Comparison of ENCODE assay signal across 31 cellular contexts in the genomic region with DNA sequence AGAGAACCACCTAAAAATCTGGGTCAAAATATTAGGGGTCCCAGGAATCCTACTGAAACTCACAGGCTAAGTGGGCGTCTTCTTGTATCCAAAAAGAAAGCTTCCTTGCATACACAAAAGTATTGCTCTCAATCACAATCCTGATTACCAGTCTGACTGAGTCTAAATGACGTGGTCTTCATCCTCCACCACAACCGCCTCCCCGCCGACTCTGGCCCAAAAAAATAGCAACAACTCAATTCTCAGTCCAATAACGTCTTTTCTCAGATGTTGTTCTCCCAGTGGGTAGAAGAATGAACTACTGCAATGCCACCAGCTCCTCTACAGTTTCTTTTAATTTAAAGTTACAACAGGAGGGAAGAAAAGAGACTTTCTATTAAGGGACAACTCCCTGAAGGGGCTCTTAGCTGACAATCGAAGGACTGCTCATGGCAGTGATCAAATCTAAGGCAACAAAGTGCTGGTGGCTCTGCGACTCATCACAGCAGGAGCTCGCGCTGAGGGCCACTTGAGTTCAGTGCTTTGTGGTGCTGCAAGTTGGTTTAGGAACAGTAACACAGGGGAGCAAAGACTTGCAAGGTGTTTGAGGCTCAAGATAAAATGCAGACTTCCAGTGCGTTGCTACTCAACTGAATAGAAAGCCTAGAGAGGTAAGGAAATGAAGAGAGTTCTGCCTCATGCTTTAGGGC.
DNase-seq lines count a peak whose midpoint lies in the region; FAIRE-seq and TF ChIP-seq lines count a peak whose summit lies in the region.
"Had no signal": no experiment of that assay in that cellular context is flagged by ENCODE, and none has a peak within 500 bp of the region (broad histone marks: within the 10 kb centered on the region; RNA-seq: fewer than 3 reads in every experiment).

No MANE protein-coding gene starts in this region.

- TF ChIP-seq CTCF in mesothelial cell of epicardium (IDR thresholded peaks at IDR 0.05; ENCODE audit: unreplicated experiment): no peak

- no peak for FAIRE-seq in RCC 7860 (lab: Jason Lieb, UNC)
- FAIRE-seq: A204.1, HepG2, urothelium cell line had no signal

- H3K36me3 Mint-ChIP-seq in mesothelial cell of epicardium: no peaks in the 10 kb centered on the region
- H3K36me3 Mint-ChIP-seq: activated CD8-positive, alpha-beta memory T cell treated with anti-CD3 and anti-CD28 coated beads, Interleukin-2, amount 10 ng/mL, durations not matched to agents 7 days and 5 days; stimulated activated effector memory CD8-positive, alpha-beta T cell treated with anti-CD3 and anti-CD28 coated beads, Interleukin-12 subunit alpha, Interleukin-12 subunit beta, amount 100 ng/mL, for 72 hours; WTC11 had no signal

- no peak overlapping the region for H3K27ac Mint-ChIP-seq in mesothelial cell of epicardium
- H3K27ac Mint-ChIP-seq: activated CD8-positive, alpha-beta memory T cell treated with anti-CD3 and anti-CD28 coated beads, Interleukin-2, amount 10 ng/mL, durations not matched to agents 7 days and 5 days; B cell; stimulated activated effector memory CD8-positive, alpha-beta T cell treated with anti-CD3 and anti-CD28 coated beads, Interleukin-12 subunit alpha, Interleukin-12 subunit beta, amount 100 ng/mL, for 72 hours; WTC11 had no signal

- no peaks in the 10 kb centered on the region for H3K9me3 Mint-ChIP-seq in mesothelial cell of epicardium
- H3K9me3 Mint-ChIP-seq: stimulated activated effector memory CD8-positive, alpha-beta T cell treated with anti-CD3 and anti-CD28 coated beads, Interleukin-12 subunit alpha, Interleukin-12 subunit beta, amount 100 ng/mL, for 72 hours; WTC11 had no signal

- peaks cover 25% of the 10 kb centered on the region for H3K4me1 Mint-ChIP-seq in mesothelial cell of epicardium
- H3K4me1 Mint-ChIP-seq: activated CD8-positive, alpha-beta memory T cell treated with anti-CD3 and anti-CD28 coated beads, Interleukin-2, amount 10 ng/mL, durations not matched to agents 7 days and 5 days; stimulated activated effector memory CD8-positive, alpha-beta T cell treated with anti-CD3 and anti-CD28 coated beads, Interleukin-12 subunit alpha, Interleukin-12 subunit beta, amount 100 ng/mL, for 72 hours had no signal

- DNase-seq in NCI-H345 (lab: John Stamatoyannopoulos, UW): peak; percentile 35
- no peak for DNase-seq in NCI-H345 treated with DMSO at 0.1 percent for 48 hours (lab: John Stamatoyannopoulos, UW; ENCODE audit: unreplicated experiment)
- DNase-seq in NCI-H510A (lab: John Stamatoyannopoulos, UW): peak; percentile 62
- peak; percentile 24 for DNase-seq in iPS-NIHi7 (ENCODE audit: extremely low spot score)
- no peak for DNase-seq in RCC 7860 (ENCODE audit: low spot score)
- no peak for DNase-seq in epidermal melanocyte (ENCODE audit: insufficient read length, low spot score)
- DNase-seq in mesothelial cell of epicardium (ENCODE audit: low spot score in 2 of 2, unreplicated experiment in 2 of 2): no peak
- DNase-seq in NCI-H1694 (lab: John Stamatoyannopoulos, UW): no peak
- DNase-seq: activated CD4-positive, alpha-beta T cell treated with anti-CD3 and anti-CD28 coated beads, Interleukin-2, amount 50 U/mL, for 1 hour; activated CD8-positive, alpha-beta memory T cell treated with anti-CD3 and anti-CD28 coated beads, Interleukin-2, amount 10 ng/mL, durations not matched to agents 7 days and 5 days; activated T-cell treated with anti-CD3 and anti-CD28 coated beads, Interleukin-2, amount 50 U/mL, for 48 hours; cerebellar nuclear complex; effector CD8-positive, alpha-beta T cell; erythroblast; GDM1; GOT3; heart left ventricle; Karpas-422; kidney glomerular epithelial cell; mammary epithelial cell; NCI-H1048; NCI-H774; right lobe of liver; stimulated activated CD4-positive, alpha-beta T cell treated with anti-CD3 and anti-CD28 coated beads, Interleukin-12 subunit alpha, Interleukin-12 subunit beta, amount 100 ng/mL, for 4 hours; stimulated activated CD4-positive, alpha-beta T cell treated with anti-CD3 and anti-CD28 coated beads, Interleukin-4, amount 100 ng/mL, for 1 hour had no signal

- H3K27me3 Mint-ChIP-seq in mesothelial cell of epicardium (ENCODE audit: low read depth): peaks cover 2% of the 10 kb centered on the region
- H3K27me3 Mint-ChIP-seq: B cell had no signal

- no peak overlapping the region for H3K4me3 Mint-ChIP-seq in mesothelial cell of epicardium
- H3K4me3 Mint-ChIP-seq: activated CD8-positive, alpha-beta memory T cell treated with anti-CD3 and anti-CD28 coated beads, Interleukin-2, amount 10 ng/mL, durations not matched to agents 7 days and 5 days; B cell; stimulated activated effector memory CD8-positive, alpha-beta T cell treated with anti-CD3 and anti-CD28 coated beads, Interleukin-12 subunit alpha, Interleukin-12 subunit beta, amount 100 ng/mL, for 72 hours; WTC11 had no signal

Comparison
In these comparisons a context has a peak if more than half of its experiments do, and no peak if none do; other contexts are left out.
1. DNase-seq: peak in NCI-H345 (single experiment), NCI-H510A (single experiment) and iPS-NIHi7 (single experiment); none in NCI-H345 treated with DMSO at 0.1 percent for 48 hours (single experiment), RCC 7860 (single experiment), epidermal melanocyte (single experiment), mesothelial cell of epicardium (0 of 2) and NCI-H1694 (single experiment).